In genomic region chr1:2173546-2174347, GRCh38 we compare ENCODE assay signal across 19 cellular contexts. TPM values are rescaled to one million over a fixed set of nuclear protein-coding genes. Genes with fewer than 3 reads are reported as not detected.
DNase-seq lines count a peak whose midpoint lies in the region; ATAC-seq and TF ChIP-seq lines count a peak whose summit lies in the region.
"Had no signal": no experiment of that assay in that cellular context is flagged by ENCODE, and none has a peak within 500 bp of the region (broad histone marks: within the 10 kb centered on the region; RNA-seq: fewer than 3 reads in every experiment).

No MANE protein-coding gene starts in this region.

- H3K4me1 Mint-ChIP-seq in naive thymus-derived CD4-positive, alpha-beta T cell = peaks cover 0 to 8% (median 4%) of the 10 kb centered on the region in 7 donors

- CTCF ChIA-PET in naive thymus-derived CD4-positive, alpha-beta T cell (lab: Charles Lee) = interaction anchor here (0.6 to 2.8 kb wide), 8 partner anchors 10 to 259 kb away, joined by 3 to 15 read pairs (median 3); partner anchors contain the start of gene FAAP20

- peak overlapping the region; percentile 74 for H3K4me3 ChIP-seq in ACC112 (ENCODE audit: low read depth, low read length)
- H3K4me3 ChIP-seq in naive thymus-derived CD4-positive, alpha-beta T cell (ENCODE audit: low read length) = no peak overlapping the region
- H3K4me3 ChIP-seq: body of pancreas had no signal

- H3K27me3 Mint-ChIP-seq in naive thymus-derived CD4-positive, alpha-beta T cell = no peaks in the 10 kb centered on the region
- H3K27me3 Mint-ChIP-seq: activated B cell treated with CpG ODN at 0.5 μM for 24 hours; naive thymus-derived CD8-positive, alpha-beta T cell had no signal

- ATAC-seq in naive thymus-derived CD4-positive, alpha-beta T cell = peak; percentile 19

- TF ChIP-seq CTCF in C4-2B (conservative IDR thresholded peaks at IDR 0.05) = 0 out of 2 replicates have a peak, but pooled peaks have one; percentile 62
- no peak for TF ChIP-seq CTCF in VCaP (conservative IDR thresholded peaks at IDR 0.05)

- peak overlapping the region in 1 of 10 donors; percentile 71 for H3K4me3 Mint-ChIP-seq in naive thymus-derived CD4-positive, alpha-beta T cell
- H3K4me3 Mint-ChIP-seq: activated B cell treated with CpG ODN at 0.5 μM for 24 hours had no signal

- H3K9me3 ChIP-seq in naive thymus-derived CD4-positive, alpha-beta T cell (ENCODE audit: control insufficient read depth in 2 of 3, low read length in 3 of 3) = no peaks in the 10 kb centered on the region
- H3K9me3 ChIP-seq: body of pancreas, heart left ventricle, sigmoid colon had no signal

- H3K27me3 ChIP-seq in ACC112 (ENCODE audit: insufficient read depth, low read length) = no peaks in the 10 kb centered on the region
- no peaks in the 10 kb centered on the region for H3K27me3 ChIP-seq in naive thymus-derived CD4-positive, alpha-beta T cell (ENCODE audit: control insufficient read depth in 2 of 2, insufficient read depth in 2 of 2, low read length in 2 of 2)
- H3K27me3 ChIP-seq: body of pancreas, heart left ventricle, sigmoid colon had no signal

- H3K9me3 Mint-ChIP-seq in naive thymus-derived CD4-positive, alpha-beta T cell = no peaks in the 10 kb centered on the region
- H3K9me3 Mint-ChIP-seq: activated B cell treated with CpG ODN at 0.5 μM for 24 hours; naive thymus-derived CD8-positive, alpha-beta T cell; T-helper 2 cell treated with Interferon-gamma antibody and Interleukin-4, amounts not matched to agents 5 μg/mL and 100 μg/mL, for 36 hours had no signal

- H3K36me3 Mint-ChIP-seq in naive thymus-derived CD4-positive, alpha-beta T cell = peaks cover 0 to 22% (median 0%) of the 10 kb centered on the region in 5 donors

- no peak overlapping the region for H3K27ac ChIP-seq in ACC112 (ENCODE audit: low read depth, low read length)
- no peak overlapping the region for H3K27ac ChIP-seq in C4-2B
- H3K27ac ChIP-seq in VCaP = peak overlapping the region; percentile 76
- no peak overlapping the region for H3K27ac ChIP-seq in naive thymus-derived CD4-positive, alpha-beta T cell (ENCODE audit: low read depth, low read length)
- H3K27ac ChIP-seq: body of pancreas had no signal

- DNase-seq in naive thymus-derived CD4-positive, alpha-beta T cell = no peak
- DNase-seq in activated T-cell treated with anti-CD3 and anti-CD28 coated beads, Interleukin-2, amount 50 U/mL, for 1 hour = no peak
- DNase-seq in activated CD4-positive, alpha-beta T cell treated with anti-CD3 and anti-CD28 coated beads, Interleukin-2, amount 50 U/mL, for 1 hour = no peak
- DNase-seq in OCI-M2 (lab: John Stamatoyannopoulos, UW; ENCODE audit: unreplicated experiment) = no peak
- no peak for DNase-seq in NCI-H446 (lab: John Stamatoyannopoulos, UW)
- DNase-seq: activated gamma-delta T cell; activated T-cell treated with anti-CD3 and anti-CD28 coated beads for 4 hours; AML-193; effector CD8-positive, alpha-beta T cell; NCI-H1048 had no signal

- H3K79me2 ChIP-seq in ACC112 (ENCODE audit: control insufficient read depth, insufficient read depth, low read length, unreplicated experiment) = no peaks in the 10 kb centered on the region

- no peaks in the 10 kb centered on the region for H3K36me3 ChIP-seq in ACC112 (ENCODE audit: insufficient read depth, low read length)
- peaks cover 0 to 31% (median 0%) of the 10 kb centered on the region in 3 experiments for H3K36me3 ChIP-seq in naive thymus-derived CD4-positive, alpha-beta T cell (ENCODE audit: control insufficient read depth in 2 of 3, insufficient read depth in 3 of 3, low read length in 3 of 3)
- H3K36me3 ChIP-seq: sigmoid colon had no signal

- peak overlapping the region in 1 of 9 donors; percentile 17 for H3K27ac Mint-ChIP-seq in naive thymus-derived CD4-positive, alpha-beta T cell
- H3K27ac Mint-ChIP-seq: activated B cell treated with CpG ODN at 0.5 μM for 24 hours; T-helper 2 cell treated with Interferon-gamma antibody and Interleukin-4, amounts not matched to agents 5 μg/mL and 100 μg/mL, for 36 hours had no signal

- intact Hi-C loops in naive thymus-derived CD4-positive, alpha-beta T cell (cut with micrococcal nuclease) = loop anchor here (1.0 kb wide), 2 partner anchors 40 to 82 kb away; no protein-coding TSS in a partner anchor

- no peak overlapping the region for H2AFZ ChIP-seq in ACC112 (ENCODE audit: low read length, unreplicated experiment)

- POLR2A ChIA-PET in naive thymus-derived CD4-positive, alpha-beta T cell (lab: Charles Lee) = interaction anchor here (0.8 to 1.7 kb wide), 3 partner anchors 10 to 16 kb away, joined by 3 to 6 read pairs (median 4); no protein-coding TSS in a partner anchor

- H3K4me1 ChIP-seq in ACC112 (ENCODE audit: control insufficient read depth, insufficient read depth, low read length, unreplicated experiment) = no peaks in the 10 kb centered on the region
- no peaks in the 10 kb centered on the region for H3K4me1 ChIP-seq in naive thymus-derived CD4-positive, alpha-beta T cell (ENCODE audit: control insufficient read depth in 2 of 2, insufficient read depth in 2 of 2, low read length in 2 of 2)
- H3K4me1 ChIP-seq: body of pancreas had no signal

RNA-seq across cellular contexts. Expression of gene FAAP20, which starts 20.8 kb away (rescaled TPM):
- 10 to 100 TPM; 43.2 to 56.2 (median 48.8) TPM for total RNA-seq in naive thymus-derived CD4-positive, alpha-beta T cell
- polyA plus RNA-seq in naive thymus-derived CD4-positive, alpha-beta T cell = 10 to 100 TPM; 55.9 to 77.0 TPM

RNA-seq across cellular contexts. Expression of gene SKI, which starts 54.4 kb away (rescaled TPM):
- total RNA-seq in naive thymus-derived CD4-positive, alpha-beta T cell = 100 to 1,000 TPM in 2 of 5 experiments, 10 to 100 TPM in 3; 63.4 to 278 (median 97.9) TPM
- polyA plus RNA-seq in naive thymus-derived CD4-positive, alpha-beta T cell = under 1 TPM; 0.61 to 0.92 TPM
